22 cellular contexts compared by ENCODE assay signal in genomic region chr1:52098139-52098871, GRCh38. TPM values are rescaled to one million over a fixed set of nuclear protein-coding genes. Genes with fewer than 3 reads are reported as not detected.
DNase-seq lines count a peak whose midpoint lies in the region; TF ChIP-seq lines count a peak whose summit lies in the region.
"Had no signal": no experiment of that assay in that cellular context is flagged by ENCODE, and none has a peak within 500 bp of the region (broad histone marks: within the 10 kb centered on the region; RNA-seq: fewer than 3 reads in every experiment).

No MANE protein-coding gene starts in this region.

- no peak for TF ChIP-seq CTCF in brain microvascular endothelial cell (IDR thresholded peaks at IDR 0.05; ENCODE audit: low read depth, low read length, missing control alignments)

- no peaks in the 10 kb centered on the region for H3K27me3 ChIP-seq in brain microvascular endothelial cell (replicated peaks)
- H3K27me3 ChIP-seq: ascending aorta, sigmoid colon, vagina had no signal

- no peak overlapping the region for H3K4me3 ChIP-seq in brain microvascular endothelial cell (ENCODE audit: low read depth, low read length)
- H3K4me3 ChIP-seq: ascending aorta, sigmoid colon, vagina had no signal

- no peaks in the 10 kb centered on the region for H3K36me3 ChIP-seq in brain microvascular endothelial cell (replicated peaks)
- H3K36me3 ChIP-seq: ascending aorta, sigmoid colon, vagina had no signal

- H3K27ac ChIP-seq in brain microvascular endothelial cell: no peak overlapping the region
- H3K27ac ChIP-seq: ascending aorta, sigmoid colon, vagina had no signal

- in situ Hi-C loops in brain microvascular endothelial cell (cut with HindIII; ENCODE audit: low pct_ligation_motif_present, low sequenced_read_pairs): no loop called here

- peak in 2 of 3 experiments; percentile 55 to 87 for DNase-seq in NCI-H1417 (lab: John Stamatoyannopoulos, UW)
- no peak for DNase-seq in NCI-H1417 treated with DMSO at 0.1 percent for 48 hours (lab: John Stamatoyannopoulos, UW)
- DNase-seq in HT-29 (ENCODE audit: low spot score): peak; percentile 10
- peak; percentile 21 for DNase-seq in NCI-H526 treated with DMSO at 0.1 percent for 48 hours (lab: John Stamatoyannopoulos, UW)
- DNase-seq in mucosa of gallbladder (ENCODE audit: low spot score): peak; percentile 12
- DNase-seq in brain microvascular endothelial cell: no peak
- DNase-seq in stimulated activated naive CD4-positive, alpha-beta T cell treated with Interleukin-2 at 50 U/mL for 16 hours (lab: John Stamatoyannopoulos, UW): no peak
- DNase-seq in posterior vena cava (ENCODE audit: low spot score): no peak
- DNase-seq: 8988T; activated naive CD4-positive, alpha-beta T cell treated with anti-CD3 and anti-CD28 coated beads, Interleukin-2, amount 50 U/mL, for 16 hours; activated T-cell treated with anti-CD3 and anti-CD28 coated beads, Interleukin-2, amount 50 U/mL, for 72 hours; AML-193; CD8-positive, alpha-beta memory T cell; effector memory CD8-positive, alpha-beta T cell; GOT3; KG1; NCI-H446; sigmoid colon; substantia nigra; SW 1271 had no signal

- intact Hi-C loops in posterior vena cava (cut with DNase I): no loop called here

RNA-seq across cellular contexts. Expression of gene BTF3L4, which starts 42.2 kb away (rescaled TPM):
- total RNA-seq in HT-29 (2014; rRNA removed; shearing (Covaris generic)): 19.0 and 22.6 TPM in 2 replicates
- total RNA-seq in mucosa of gallbladder (29.1 TPM), posterior vena cava (10 to 100 TPM; 36.6 to 41.5 TPM)

RNA-seq across cellular contexts. Expression of gene TXNDC12, which starts 43.3 kb away (rescaled TPM):
- 27.3 and 28.7 TPM in 2 replicates for total RNA-seq in HT-29 (2014; rRNA removed; shearing (Covaris generic))
- total RNA-seq in mucosa of gallbladder (51.4 TPM), posterior vena cava (10 to 100 TPM; 30.1 to 32.7 TPM)

RNA-seq across cellular contexts. Expression of gene ZFYVE9, which starts 43.6 kb away (rescaled TPM):
- total RNA-seq in HT-29 (2014; rRNA removed; shearing (Covaris generic)): 5.3 and 6.3 TPM in 2 replicates
- total RNA-seq in mucosa of gallbladder: 22.6 TPM
- total RNA-seq in posterior vena cava: 10 to 100 TPM; 19.0 to 19.8 TPM

Comparison
In these comparisons a context has a peak if more than half of its experiments do, and no peak if none do; other contexts are left out.
1. DNase-seq: peak in NCI-H1417 (2 of 3), HT-29 (single experiment), NCI-H526 treated with DMSO at 0.1 percent for 48 hours (single experiment) and mucosa of gallbladder (single experiment); none in NCI-H1417 treated with DMSO at 0.1 percent for 48 hours (single experiment), brain microvascular endothelial cell (single experiment), stimulated activated naive CD4-positive, alpha-beta T cell treated with Interleukin-2 at 50 U/mL for 16 hours (single experiment) and posterior vena cava (single experiment).